In genomic region chr10:97230146-97230545, GRCh38 we compare ENCODE assay signal across 19 cellular contexts. TPM values are rescaled to one million over a fixed set of nuclear protein-coding genes. Genes with fewer than 3 reads are reported as not detected.
DNase-seq lines count a peak whose midpoint lies in the region; ATAC-seq, FAIRE-seq and TF ChIP-seq lines count a peak whose summit lies in the region.
"Had no signal": no experiment of that assay in that cellular context is flagged by ENCODE, and none has a peak within 500 bp of the region (broad histone marks: within the 10 kb centered on the region; RNA-seq: fewer than 3 reads in every experiment).

No MANE protein-coding gene starts in this region.

- POLR2A ChIA-PET in A549 (lab: Yijun Ruan, JAX), result no interaction called here

- no peak overlapping the region for H3K9ac ChIP-seq in DND-41 (ENCODE audit: low read depth, low read length)

- no peak for DNase-seq in A549 (ENCODE audit: low read depth in 1 of 2, low spot score in 1 of 2)
- no peak for DNase-seq in DND-41
- DNase-seq in SJSA1 (ENCODE audit: low read depth in 1 of 2, low spot score in 2 of 2), result peak in 1 of 2 experiments; percentile 5
- peak; percentile 31 for DNase-seq in fibroblast of peridontal ligament (ENCODE audit: extremely low read depth)
- no peak for DNase-seq in RPMI8226
- DNase-seq in NCI-H146 treated with DMSO at 0.1 percent for 48 hours (lab: John Stamatoyannopoulos, UW; ENCODE audit: unreplicated experiment), result no peak
- no peak for DNase-seq in ovary
- DNase-seq: activated naive CD4-positive, alpha-beta T cell treated with Interleukin-2 at 50 U/mL for 16 hours; effector CD4-positive, alpha-beta T cell; hypothalamus; left cardiac atrium; NCI-H2029; NCI-H526; OCI-M1; sigmoid colon; testis had no signal

- no peaks in the 10 kb centered on the region for H3K9me3 ChIP-seq in A549
- H3K9me3 ChIP-seq in DND-41 (ENCODE audit: insufficient read depth, low read length, severe bottlenecking), result no peaks in the 10 kb centered on the region
- H3K9me3 ChIP-seq in SJSA1 (replicated peaks), result no peaks in the 10 kb centered on the region
- no peaks in the 10 kb centered on the region for H3K9me3 ChIP-seq in ovary
- H3K9me3 ChIP-seq: HAP-1, neutrophil, sigmoid colon, testis had no signal

- 95% methylated on average over 1 of the region's 1 CpG for WGBS in A549 (ENCODE audit: missing lambda C conversion rate)
- 97 to 100% (median 98%) methylated on average over 1 of the region's 1 CpG for WGBS in ovary, 3 donors

- H3K27ac ChIP-seq in A549 (peak overlapping the region in 1 of 2 experiments; percentile 52; a peak in 2 of 6 replicates), DND-41 (ENCODE audit: low read length) (no peak overlapping the region), SJSA1 (peak overlapping the region; percentile 33), ovary (no peak overlapping the region)
- H3K27ac ChIP-seq: neutrophil, sigmoid colon, testis had no signal

- no peaks in the 10 kb centered on the region for H3K79me2 ChIP-seq in DND-41 (ENCODE audit: insufficient read depth, low read length)

- no peak for TF ChIP-seq RAD21 in A549 (conservative IDR thresholded peaks at IDR 0.05 in 1 of 2, IDR thresholded peaks at IDR 0.05 in 1 of 2)

- peaks cover 83% of the 10 kb centered on the region for H3K36me3 ChIP-seq in DND-41 (ENCODE audit: insufficient read depth, low read length)
- peaks cover 20% of the 10 kb centered on the region for H3K36me3 ChIP-seq in SJSA1
- no peaks in the 10 kb centered on the region for H3K36me3 ChIP-seq in ovary

- H2AFZ ChIP-seq in DND-41 (ENCODE audit: low read depth, low read length), result no peak overlapping the region

- H3K4me2 ChIP-seq in A549 (peak overlapping the region; percentile 15; the same call in 1 of the 3 replicates), DND-41 (ENCODE audit: insufficient read depth, low read length) (no peak overlapping the region)

- TF ChIP-seq POLR2A in A549 (IDR thresholded peaks at IDR 0.05; ENCODE audit: low read length), result no peak
- no peak for TF ChIP-seq POLR2A in ovary (IDR thresholded peaks at IDR 0.05)

- TF ChIP-seq EP300 in A549 (IDR thresholded peaks at IDR 0.05) (no peak), ovary (IDR thresholded peaks at IDR 0.05) (no peak)

- CTCF ChIA-PET in A549 (lab: Yijun Ruan, JAX), result interaction anchor here (0.7 to 2.1 kb wide), 4 partner anchors 19 to 834 kb away, joined by 3 to 11 read pairs (median 4); no protein-coding TSS in a partner anchor

- H3K4me3 ChIP-seq in A549 (no peak overlapping the region), DND-41 (ENCODE audit: low read depth in 1 of 2, low read length in 2 of 2) (no peak overlapping the region), SJSA1 (no peak overlapping the region), ovary (no peak overlapping the region)
- H3K4me3 ChIP-seq: HAP-1, sigmoid colon, testis had no signal

- intact Hi-C loops in ovary (cut with DNase I), result no loop called here

- H3K4me1 ChIP-seq in A549 (peaks cover 23% of the 10 kb centered on the region), DND-41 (ENCODE audit: insufficient read depth, low read length) (no peaks in the 10 kb centered on the region), SJSA1 (replicated peaks) (peaks cover 16% of the 10 kb centered on the region), ovary (ENCODE audit: insufficient read depth) (no peaks in the 10 kb centered on the region)
- H3K4me1 ChIP-seq: HAP-1, sigmoid colon, testis had no signal

- ATAC-seq in A549 (peak in 1 of 2 experiments; percentile 52; a peak in 2 of 6 replicates), DND-41 (ENCODE audit: insufficient read depth, low read depth) (peak; percentile 62)
- ATAC-seq: left cardiac atrium had no signal

- TF ChIP-seq CTCF in A549 (IDR thresholded peaks at IDR 0.05) (no peak), DND-41 (IDR thresholded peaks at IDR 0.05; ENCODE audit: borderline replicate concordance, extremely low read depth, low read length, poor library complexity, severe bottlenecking) (no peak), ovary (IDR thresholded peaks at IDR 0.05) (no peak)

- FAIRE-seq in A549 (lab: Jason Lieb, UNC), result no peak
- FAIRE-seq: D721Med had no signal

- no peaks in the 10 kb centered on the region for H4K20me1 ChIP-seq in DND-41 (ENCODE audit: insufficient read depth, low read length)

- no peaks in the 10 kb centered on the region for H3K27me3 ChIP-seq in DND-41 (ENCODE audit: insufficient read depth, low read length, poor library complexity)
- no peaks in the 10 kb centered on the region for H3K27me3 ChIP-seq in SJSA1 (replicated peaks)
- no peaks in the 10 kb centered on the region for H3K27me3 ChIP-seq in ovary
- H3K27me3 ChIP-seq: neutrophil, sigmoid colon, testis had no signal

TF ChIP-seq in A549, 52 proteins besides CTCF, POLR2A, EP300 and RAD21:
- TF ChIP-seq PHF8 (IDR thresholded peaks at IDR 0.05; ENCODE audit: borderline replicate concordance, low read depth), result no peak
- no peak for TF ChIP-seq ZC3H11A (IDR thresholded peaks at IDR 0.05)
- TF ChIP-seq HDAC2 (IDR thresholded peaks at IDR 0.05), result no peak
- no peak for TF ChIP-seq MYC (IDR thresholded peaks at IDR 0.05; ENCODE audit: borderline replicate concordance, low read length)
- no peak for TF ChIP-seq RCOR1 (IDR thresholded peaks at IDR 0.05; ENCODE audit: low read depth, low read length)
- no peak for TF ChIP-seq ZSCAN20 (CRISPR knock-in tag; IDR thresholded peaks at IDR 0.05)
- no peak for TF ChIP-seq KDM5A (IDR thresholded peaks at IDR 0.05)
- TF ChIP-seq EHMT2 (IDR thresholded peaks at IDR 0.05; ENCODE audit: low read depth), result no peak
- TF ChIP-seq NFE2L2 (conservative IDR thresholded peaks at IDR 0.05; ENCODE audit: low read length), result no peak
- TF ChIP-seq TP53 (CRISPR knock-in tag; IDR thresholded peaks at IDR 0.05), result no peak
- TF ChIP-seq MAX (IDR thresholded peaks at IDR 0.05), result no peak
- TF ChIP-seq HOXB5 (CRISPR knock-in tag; IDR thresholded peaks at IDR 0.05), result no peak
- TF ChIP-seq HEYL (CRISPR knock-in tag; IDR thresholded peaks at IDR 0.05), result no peak
- no peak for TF ChIP-seq SREBF2 (IDR thresholded peaks at IDR 0.05)
- no peak for TF ChIP-seq CEBPB (IDR thresholded peaks at IDR 0.05)
- no peak for TF ChIP-seq POLR2AphosphoS2 (conservative IDR thresholded peaks at IDR 0.05; ENCODE audit: low read length)
- TF ChIP-seq EHF (CRISPR knock-in tag; IDR thresholded peaks at IDR 0.05), result no peak
- no peak for TF ChIP-seq RARB (CRISPR knock-in tag; IDR thresholded peaks at IDR 0.05)
- TF ChIP-seq MAZ (IDR thresholded peaks at IDR 0.05; ENCODE audit: borderline replicate concordance, low read depth, low read length), result no peak

RNA-seq across cellular contexts. Expression of gene SLIT1, which starts 44.4 kb away (rescaled TPM):
- polyA plus RNA-seq in A549 (2011; rRNA removed), result 0.09 and 0.12 TPM in 2 replicates
- polyA plus RNA-seq in A549 (2012; cell fraction: cytosol; rRNA removed), result 0.03 and 0.06 TPM in 2 replicates
- polyA plus RNA-seq in A549 (2012; cell fraction: nucleus; rRNA removed), result 0.23 and 0.28 TPM in 2 replicates
- 0.03 to 0.07 TPM (median 0.05 TPM) in 3 replicates for polyA plus RNA-seq in A549 (2017; fragmentation: RNase III; extraction: RNeasy Plus Mini Kit Qiagen cat#74134 plus additional on column Dnase treatment)
- 0.34 and 0.41 TPM in 2 replicates for polyA minus RNA-seq in A549 (2011; rRNA and poly(A)+ RNA removed)
- not detected in 2 replicates for total RNA-seq in SJSA1 (2014; rRNA removed; shearing (Covaris generic))
- under 1 TPM; under 0.01 to 0.62 (median 0.34) TPM for total RNA-seq in ovary
- polyA plus RNA-seq in ovary, result under 1 TPM; 0.05 to 0.10 TPM
